8 cellular contexts compared by ENCODE assay signal in the genomic region with DNA sequence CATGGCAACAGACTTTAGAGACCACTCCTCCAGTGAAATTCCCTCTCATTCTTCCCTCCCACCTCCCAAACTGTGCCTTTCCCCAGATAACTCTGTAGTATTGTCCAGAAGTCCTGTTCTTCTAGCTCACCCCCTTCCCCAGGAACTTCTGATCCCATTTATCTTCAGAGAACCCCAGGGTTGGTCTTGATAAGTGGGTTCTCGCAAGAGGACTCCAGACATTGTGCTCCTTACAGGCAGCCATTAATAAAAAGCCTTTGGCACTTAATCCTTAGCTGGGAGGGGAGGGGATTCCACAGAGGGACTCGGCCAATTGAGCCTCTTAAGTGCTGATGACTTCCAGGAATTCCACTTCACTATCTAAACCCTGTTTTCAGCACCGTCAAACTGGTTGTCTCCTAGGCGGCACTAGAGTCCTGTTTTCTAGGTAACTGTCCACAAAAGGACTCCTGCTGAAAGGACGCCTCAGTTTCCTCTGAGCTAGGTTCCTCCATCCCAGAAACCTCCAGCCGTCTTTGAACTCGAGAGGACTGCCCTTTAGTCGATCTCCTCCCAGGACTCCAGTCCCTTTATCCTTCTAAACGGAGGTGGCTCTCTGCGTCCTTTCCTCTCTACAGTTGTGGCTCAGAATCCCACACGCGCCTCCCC. TPM values are rescaled to one million over a fixed set of nuclear protein-coding genes. Genes with fewer than 3 reads are reported as not detected.
DNase-seq lines count a peak whose midpoint lies in the region; ATAC-seq, FAIRE-seq and TF ChIP-seq lines count a peak whose summit lies in the region.

No MANE protein-coding gene starts in this region.

- TF ChIP-seq RAD21 in HepG2 (CRISPR knock-in tag; IDR thresholded peaks at IDR 0.05), result no peak

- H3K36me3 ChIP-seq in KMS-11 (ENCODE audit: insufficient read depth) (no peaks in the 10 kb centered on the region), HepG2 (replicated peaks in 1 of 2; ENCODE audit: control insufficient read depth in 1 of 2, insufficient read depth in 2 of 2, low read length in 2 of 2) (no peaks in the 10 kb centered on the region), uterus (no peaks in the 10 kb centered on the region)

- POLR2A ChIA-PET in HepG2 (lab: Yijun Ruan, JAX), result interaction anchor here (0.9 to 2.7 kb wide), 13 partner anchors 8 to 255 kb away, joined by 3 to 11 read pairs (median 3); partner anchors contain the start of genes BLVRB, C19orf47, PLD3 and SERTAD1

- no peaks in the 10 kb centered on the region for H3K9me3 ChIP-seq in HepG2 (ENCODE audit: low read length)
- no peaks in the 10 kb centered on the region for H3K9me3 ChIP-seq in uterus

- TF ChIP-seq EP300 in HepG2 (IDR thresholded peaks at IDR 0.05; ENCODE audit: low read depth in 2 of 2, low read length in 2 of 2) (no peak), HepG2 (CRISPR knock-in tag; IDR thresholded peaks at IDR 0.05; ENCODE audit: borderline replicate concordance) (no peak)

- H3K4me1 ChIP-seq in KMS-11 (ENCODE audit: low read depth, poor library complexity, severe bottlenecking) (peaks cover 60% of the 10 kb centered on the region), HepG2 (ENCODE audit: insufficient read depth, low read length) (peaks cover 77% of the 10 kb centered on the region), uterus (peaks cover 0 to 43% of the 10 kb centered on the region in 2 donors)

- H3K79me2 ChIP-seq in KMS-11 (ENCODE audit: insufficient read depth, low read depth), result no peaks in the 10 kb centered on the region
- H3K79me2 ChIP-seq in HepG2 (ENCODE audit: insufficient read depth, low read length), result no peaks in the 10 kb centered on the region

- H3K9me3 Mint-ChIP-seq in CD14-positive monocyte, result peaks cover 3 to 38% (median 23%) of the 10 kb centered on the region in 7 donors

- peak; percentile 42 for FAIRE-seq in HepG2 (lab: Jason Lieb, UNC)

- H3K27me3 ChIP-seq in KMS-11 (ENCODE audit: insufficient read depth, low read depth), result peaks cover 34% of the 10 kb centered on the region
- peaks cover 6 to 61% of the 10 kb centered on the region in 2 experiments; a peak in 3 of 5 replicates for H3K27me3 ChIP-seq in HepG2 (ENCODE audit: control insufficient read depth in 1 of 2, insufficient read depth in 2 of 2, low read length in 2 of 2)
- H3K27me3 ChIP-seq in uterus, result no peaks in the 10 kb centered on the region

- peak overlapping the region; percentile 93 for H3K4me2 ChIP-seq in KMS-11
- peak overlapping the region; percentile 84 for H3K4me2 ChIP-seq in HepG2 (ENCODE audit: low read depth, low read length)

- H3K36me3 Mint-ChIP-seq in CD14-positive monocyte, result peaks cover 10 to 24% of the 10 kb centered on the region in 2 donors

- H3K27ac Mint-ChIP-seq in CD14-positive monocyte, result no peak overlapping the region

- CTCF ChIA-PET in HepG2 (lab: Yijun Ruan, JAX; ENCODE audit: low intra/inter-chr PET ratio, low total read pairs), result interaction anchor here (1.6 to 6.8 kb wide), 3 partner anchors 31 to 62 kb away, joined by 3 to 37 read pairs (median 5); no protein-coding TSS in a partner anchor

- peak overlapping the region; percentile 76; the same call in 1 of the 2 replicates for H2AFZ ChIP-seq in KMS-11 (ENCODE audit: low read depth)
- H2AFZ ChIP-seq in HepG2 (ENCODE audit: low read length), result no peak overlapping the region

- no peak overlapping the region for H3K9ac ChIP-seq in KMS-11
- H3K9ac ChIP-seq in HepG2 (ENCODE audit: insufficient read depth, low read depth, low read length), result no peak overlapping the region; the same call in 1 of the 2 replicates

- intact Hi-C loops in CD14-positive monocyte (cut with micrococcal nuclease) (loop anchor here (5.0 to 10.0 kb wide), 3 partner anchors 36 to 298 kb away; no protein-coding TSS in a partner anchor), HepG2 (cut with micrococcal nuclease; ENCODE audit: unreplicated experiment) (no loop called here), uterus (cut with DNase I; ENCODE audit: low total_unique reads) (loop anchor here (10.0 kb wide), 1 partner anchor 138 kb away; the partner anchor contains the start of genes BLVRB and SPTBN4)

- TF ChIP-seq POLR2A in HepG2 (IDR thresholded peaks at IDR 0.05; ENCODE audit: insufficient read depth in 1 of 2, low read depth in 2 of 2, low read length in 2 of 2) (no peak), uterus (IDR thresholded peaks at IDR 0.05) (no peak)

- TF ChIP-seq CTCF in CD14-positive monocyte (IDR thresholded peaks at IDR 0.05), result no peak
- TF ChIP-seq CTCF in KMS-11 (conservative IDR thresholded peaks at IDR 0.05; ENCODE audit: low read depth, low read length), result no peak
- TF ChIP-seq CTCF in astrocyte of the spinal cord (IDR thresholded peaks at IDR 0.05; ENCODE audit: low read depth, low read length), result no peak
- TF ChIP-seq CTCF in HepG2 (CRISPR knock-in tag; IDR thresholded peaks at IDR 0.05), result no peak
- TF ChIP-seq CTCF in uterus (IDR thresholded peaks at IDR 0.05), result peak in 1 of 4 experiments; percentile 4

- no peak for DNase-seq in CD14-positive monocyte (ENCODE audit: low spot score)
- DNase-seq in astrocyte of the spinal cord (ENCODE audit: low read depth, low spot score), result no peak
- DNase-seq in HepG2 (ENCODE audit: low spot score), result peak; percentile 28
- no peak for DNase-seq in uterus
- DNase-seq in amniotic stem cell (lab: John Stamatoyannopoulos, UW), result no peak
- no peak for DNase-seq in SW480 (ENCODE audit: low spot score)
- no peak for DNase-seq in globus pallidus (ENCODE audit: low spot score)

- H3K4me3 ChIP-seq in KMS-11 (IDR thresholded peaks at IDR 0.05; ENCODE audit: insufficient read depth, low read depth, low read length) (no peak overlapping the region), astrocyte of the spinal cord (ENCODE audit: low read depth, low read length) (peak overlapping the region; percentile 33), HepG2 (replicated peaks in 1 of 3; ENCODE audit: insufficient read depth in 1 of 3, low read depth in 2 of 3, low read length in 3 of 3) (peak overlapping the region; percentile 9 to 63 (median 39); a peak in 4 of 6 replicates), uterus (peak overlapping the region; percentile 52 to 66)

- peaks cover 80 to 98% (median 95%) of the 10 kb centered on the region in 3 donors for H3K27me3 Mint-ChIP-seq in CD14-positive monocyte (ENCODE audit: low read depth in 3 of 3)

- H3K27ac ChIP-seq in KMS-11 (no peak overlapping the region; the same call in 1 of the 2 replicates), HepG2 (ENCODE audit: extremely low read length, insufficient read depth, low read length) (peak overlapping the region; percentile 39), uterus (peak overlapping the region; percentile 91 to 97)

- peaks cover 70% of the 10 kb centered on the region for H3K4me1 Mint-ChIP-seq in CD14-positive monocyte

- no peaks in the 10 kb centered on the region for H4K20me1 ChIP-seq in KMS-11 (ENCODE audit: insufficient read depth)
- H4K20me1 ChIP-seq in HepG2 (ENCODE audit: insufficient read depth, low read length), result peaks cover 5% of the 10 kb centered on the region

- in situ Hi-C loops in astrocyte of the spinal cord (cut with HindIII; ENCODE audit: low sequenced_read_pairs), result no loop called here
- in situ Hi-C loops in HepG2 (cut with HindIII; ENCODE audit: extremely low pct_ligation_motif_present, low pct_unique_long_range_greater_than_20kb), result loop anchor here (5.0 kb wide), 1 partner anchor 71 kb away; no protein-coding TSS in a partner anchor

- 7% methylated on average over 12 of the region's 12 CpGs for WGBS in HepG2 (ENCODE audit: low lambda C conversion rate)

- BruUV-seq in HepG2 (replicated peaks; lab: Mats Ljungman, UMichigan), result TSS peak; percentile 59

- ATAC-seq in HepG2, result no peak

- H3K4me3 Mint-ChIP-seq in CD14-positive monocyte, result peak overlapping the region; percentile 45 to 91

RNA-seq across cellular contexts. Expression of gene LTBP4, which starts 2.0 kb away (rescaled TPM):
- polyA plus RNA-seq in CD14-positive monocyte, result 1 to 10 TPM; 3.8 to 8.0 TPM
- 0.45 and 0.86 TPM in 2 replicates for total RNA-seq in HepG2 (2016; rRNA removed; fragmentation: Illumina TruSeq; extraction: Trizol)
- 0.97 and 1.7 TPM in 2 replicates for total RNA-seq in HepG2 (2016; cell fraction: cytosol; rRNA removed; fragmentation: Illumina TruSeq; extraction: Trizol; ENCODE audit: low read depth)
- total RNA-seq in HepG2 (2016; cell fraction: insoluble cytoplasmic fraction; rRNA removed; fragmentation: Illumina TruSeq; extraction: Trizol), result 0.65 and 0.95 TPM in 2 replicates
- 0.37 and 1.2 TPM in 2 replicates for total RNA-seq in HepG2 (2016; cell fraction: membrane; rRNA removed; fragmentation: Illumina TruSeq; extraction: Trizol)
- 0.81 and 1.2 TPM in 2 replicates for total RNA-seq in HepG2 (2016; cell fraction: nucleus; rRNA removed; fragmentation: Illumina TruSeq; extraction: Trizol)
- 2.2 and 2.3 TPM in 2 replicates for polyA plus RNA-seq in HepG2 (2011; rRNA removed)
- 0.73 and 1.1 TPM in 2 replicates for polyA plus RNA-seq in HepG2 (2011; cell fraction: cytosol; rRNA removed)
- 13.9 and 21.0 TPM in 2 replicates for polyA plus RNA-seq in HepG2 (2011; cell fraction: nucleus; rRNA removed)
- polyA plus RNA-seq in HepG2 (2012), result 3.8 and 4.0 TPM in 2 replicates
- 0.32 TPM in 2 replicates for polyA plus RNA-seq in HepG2 (2016; cell fraction: cytosol; fragmentation: Illumina TruSeq; extraction: Trizol; ENCODE audit: low read depth)
- 0.66 and 0.89 TPM in 2 replicates for polyA plus RNA-seq in HepG2 (2016; cell fraction: insoluble cytoplasmic fraction; fragmentation: Illumina TruSeq; extraction: Trizol; ENCODE audit: low read depth)
- polyA plus RNA-seq in HepG2 (2016; cell fraction: membrane; fragmentation: Illumina TruSeq; extraction: Trizol; ENCODE audit: low read depth), result 0.61 and 0.92 TPM in 2 replicates
- polyA plus RNA-seq in HepG2 (2016; cell fraction: nucleus; fragmentation: Illumina TruSeq; extraction: Trizol; ENCODE audit: insufficient read depth, low read depth), result 3.8 and 5.0 TPM in 2 replicates
- polyA minus RNA-seq in HepG2 (2011; rRNA and poly(A)+ RNA removed; ENCODE audit: low replicate concordance), result 2.3 and 20.6 TPM in 2 replicates
- 1.2 and 2.7 TPM in 2 replicates for polyA minus RNA-seq in HepG2 (2011; cell fraction: cytosol; rRNA and poly(A)+ RNA removed)
- 2.4 and 2.6 TPM in 2 replicates for polyA minus RNA-seq in HepG2 (2011; cell fraction: nucleus; rRNA and poly(A)+ RNA removed)
- total RNA-seq in uterus, result 1,000 to 10,000 TPM in 1 of 4 donors, 100 to 1,000 TPM in 3; 163 to 1,000 (median 501) TPM

RNA-seq across cellular contexts. Expression of gene SHKBP1, which starts 26.5 kb away (rescaled TPM):
- polyA plus RNA-seq in CD14-positive monocyte (100 to 1,000 TPM; 234 to 284 TPM), HepG2 (2011; rRNA removed) (17.4 and 20.6 TPM in 2 replicates)
- total RNA-seq in HepG2 (2016; rRNA removed; fragmentation: Illumina TruSeq; extraction: Trizol) (13.8 and 16.2 TPM in 2 replicates), uterus (10 to 100 TPM; 15.1 to 57.4 (median 21.9) TPM)
- total RNA-seq in HepG2 (2016; cell fraction: cytosol; rRNA removed; fragmentation: Illumina TruSeq; extraction: Trizol; ENCODE audit: low read depth), result 5.3 and 5.6 TPM in 2 replicates
- 13.0 and 17.7 TPM in 2 replicates for total RNA-seq in HepG2 (2016; cell fraction: insoluble cytoplasmic fraction; rRNA removed; fragmentation: Illumina TruSeq; extraction: Trizol)
- total RNA-seq in HepG2 (2016; cell fraction: membrane; rRNA removed; fragmentation: Illumina TruSeq; extraction: Trizol), result 7.8 and 10.7 TPM in 2 replicates
- 13.0 and 13.3 TPM in 2 replicates for total RNA-seq in HepG2 (2016; cell fraction: nucleus; rRNA removed; fragmentation: Illumina TruSeq; extraction: Trizol)
- polyA plus RNA-seq in HepG2 (2011; cell fraction: cytosol; rRNA removed), result 13.3 and 18.5 TPM in 2 replicates
- 67.9 and 84.5 TPM in 2 replicates for polyA plus RNA-seq in HepG2 (2011; cell fraction: nucleus; rRNA removed)
- polyA plus RNA-seq in HepG2 (2012), result 15.6 and 36.6 TPM in 2 replicates
- polyA plus RNA-seq in HepG2 (2016; cell fraction: cytosol; fragmentation: Illumina TruSeq; extraction: Trizol; ENCODE audit: low read depth), result 7.9 and 8.8 TPM in 2 replicates
- polyA plus RNA-seq in HepG2 (2016; cell fraction: insoluble cytoplasmic fraction; fragmentation: Illumina TruSeq; extraction: Trizol; ENCODE audit: low read depth), result 20.3 and 25.0 TPM in 2 replicates
- 14.5 and 16.5 TPM in 2 replicates for polyA plus RNA-seq in HepG2 (2016; cell fraction: membrane; fragmentation: Illumina TruSeq; extraction: Trizol; ENCODE audit: low read depth)
- 34.3 and 43.8 TPM in 2 replicates for polyA plus RNA-seq in HepG2 (2016; cell fraction: nucleus; fragmentation: Illumina TruSeq; extraction: Trizol; ENCODE audit: insufficient read depth, low read depth)
- 46.9 and 53.5 TPM in 2 replicates for polyA minus RNA-seq in HepG2 (2011; rRNA and poly(A)+ RNA removed; ENCODE audit: low replicate concordance)
- 25.8 and 30.2 TPM in 2 replicates for polyA minus RNA-seq in HepG2 (2011; cell fraction: cytosol; rRNA and poly(A)+ RNA removed)
- polyA minus RNA-seq in HepG2 (2011; cell fraction: nucleus; rRNA and poly(A)+ RNA removed), result 15.2 and 18.8 TPM in 2 replicates

Comparison
In these comparisons a context has a peak if more than half of its experiments do, and no peak if none do; other contexts are left out.
1. RNA of gene LTBP4, which starts 2.0 kb away (total RNA-seq): 163 to 1,000 TPM in uterus; 0.37 to 1.7 TPM in HepG2; every median in the first group is over 10 times any median in the second.